Comparison of ENCODE assay signal across 1 cellular context in the genomic region with DNA sequence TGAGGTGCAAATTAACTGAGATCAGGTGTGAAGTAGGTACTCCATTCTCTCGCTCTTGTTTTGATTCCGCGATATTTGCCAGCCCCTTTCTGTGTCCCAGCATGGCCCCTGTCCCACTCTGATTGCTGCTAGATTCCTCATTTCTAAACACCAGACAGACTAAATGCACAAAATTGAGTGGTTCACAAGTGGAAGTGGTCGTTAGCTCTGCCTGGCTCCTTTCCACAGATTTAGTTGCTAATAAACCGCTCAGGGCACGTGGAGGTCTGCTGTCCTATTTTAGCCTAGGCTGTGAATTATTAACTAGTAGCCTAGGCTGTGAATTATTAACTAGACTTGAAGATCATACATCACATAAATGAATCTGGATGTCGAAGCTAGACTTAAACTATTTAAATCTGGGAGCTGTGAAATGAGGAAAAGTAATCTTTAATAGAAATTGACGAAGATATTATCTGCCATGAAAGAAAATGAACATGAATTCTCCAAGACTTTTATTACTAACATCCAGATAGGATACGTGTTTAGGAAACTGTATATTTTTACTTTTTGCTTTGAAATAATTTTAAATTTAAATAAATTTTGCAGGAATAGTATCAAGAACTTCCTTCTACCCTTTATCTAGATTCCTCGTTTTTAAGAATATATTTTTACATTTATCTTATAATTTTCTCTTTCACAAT.
TF ChIP-seq lines count a peak whose summit lies in the region.

No MANE protein-coding gene starts in this region.

TF ChIP-seq in HepG2, 621 proteins besides CTCF, POLR2A, EP300 and RAD21 (continues in another document):
- TF ChIP-seq EED (CRISPR knock-in tag; IDR thresholded peaks at IDR 0.05): no peak
- TF ChIP-seq ELF4 (CRISPR knock-in tag; IDR thresholded peaks at IDR 0.05; ENCODE audit: borderline replicate concordance): no peak
- no peak for TF ChIP-seq ZNF652 (CRISPR knock-in tag; IDR thresholded peaks at IDR 0.05; ENCODE audit: borderline replicate concordance, low read depth)
- TF ChIP-seq TCF7 (IDR thresholded peaks at IDR 0.05; ENCODE audit: low read depth): no peak
- TF ChIP-seq TMF1 (CRISPR knock-in tag; IDR thresholded peaks at IDR 0.05; ENCODE audit: low read depth): no peak
- no peak for TF ChIP-seq U2AF1 (optimal IDR thresholded peaks at IDR 0.05; ENCODE audit: low read depth, low read length)
- TF ChIP-seq, protein P1, sequence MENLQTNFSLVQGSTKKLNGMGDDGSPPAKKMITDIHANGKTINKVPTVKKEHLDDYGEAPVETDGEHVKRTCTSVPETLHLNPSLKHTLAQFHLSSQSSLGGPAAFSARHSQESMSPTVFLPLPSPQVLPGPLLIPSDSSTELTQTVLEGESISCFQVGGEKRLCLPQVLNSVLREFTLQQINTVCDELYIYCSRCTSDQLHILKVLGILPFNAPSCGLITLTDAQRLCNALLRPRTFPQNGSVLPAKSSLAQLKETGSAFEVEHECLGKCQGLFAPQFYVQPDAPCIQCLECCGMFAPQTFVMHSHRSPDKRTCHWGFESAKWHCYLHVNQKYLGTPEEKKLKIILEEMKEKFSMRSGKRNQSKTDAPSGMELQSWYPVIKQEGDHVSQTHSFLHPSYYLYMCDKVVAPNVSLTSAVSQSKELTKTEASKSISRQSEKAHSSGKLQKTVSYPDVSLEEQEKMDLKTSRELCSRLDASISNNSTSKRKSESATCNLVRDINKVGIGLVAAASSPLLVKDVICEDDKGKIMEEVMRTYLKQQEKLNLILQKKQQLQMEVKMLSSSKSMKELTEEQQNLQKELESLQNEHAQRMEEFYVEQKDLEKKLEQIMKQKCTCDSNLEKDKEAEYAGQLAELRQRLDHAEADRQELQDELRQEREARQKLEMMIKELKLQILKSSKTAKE (CRISPR knock-in tag; IDR thresholded peaks at IDR 0.05; ENCODE audit: borderline replicate concordance): no peak
- no peak for TF ChIP-seq NCOA5 (CRISPR knock-in tag; IDR thresholded peaks at IDR 0.05)
- TF ChIP-seq NR1H2 (CRISPR knock-in tag; IDR thresholded peaks at IDR 0.05; ENCODE audit: borderline replicate concordance, low read depth): no peak
- TF ChIP-seq U2AF2 (IDR thresholded peaks at IDR 0.05; ENCODE audit: low read depth, low read length): no peak
- TF ChIP-seq, protein P2, sequence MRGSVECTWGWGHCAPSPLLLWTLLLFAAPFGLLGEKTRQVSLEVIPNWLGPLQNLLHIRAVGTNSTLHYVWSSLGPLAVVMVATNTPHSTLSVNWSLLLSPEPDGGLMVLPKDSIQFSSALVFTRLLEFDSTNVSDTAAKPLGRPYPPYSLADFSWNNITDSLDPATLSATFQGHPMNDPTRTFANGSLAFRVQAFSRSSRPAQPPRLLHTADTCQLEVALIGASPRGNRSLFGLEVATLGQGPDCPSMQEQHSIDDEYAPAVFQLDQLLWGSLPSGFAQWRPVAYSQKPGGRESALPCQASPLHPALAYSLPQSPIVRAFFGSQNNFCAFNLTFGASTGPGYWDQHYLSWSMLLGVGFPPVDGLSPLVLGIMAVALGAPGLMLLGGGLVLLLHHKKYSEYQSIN (CRISPR knock-in tag; IDR thresholded peaks at IDR 0.05; ENCODE audit: borderline replicate concordance): no peak
- TF ChIP-seq, protein P3, sequence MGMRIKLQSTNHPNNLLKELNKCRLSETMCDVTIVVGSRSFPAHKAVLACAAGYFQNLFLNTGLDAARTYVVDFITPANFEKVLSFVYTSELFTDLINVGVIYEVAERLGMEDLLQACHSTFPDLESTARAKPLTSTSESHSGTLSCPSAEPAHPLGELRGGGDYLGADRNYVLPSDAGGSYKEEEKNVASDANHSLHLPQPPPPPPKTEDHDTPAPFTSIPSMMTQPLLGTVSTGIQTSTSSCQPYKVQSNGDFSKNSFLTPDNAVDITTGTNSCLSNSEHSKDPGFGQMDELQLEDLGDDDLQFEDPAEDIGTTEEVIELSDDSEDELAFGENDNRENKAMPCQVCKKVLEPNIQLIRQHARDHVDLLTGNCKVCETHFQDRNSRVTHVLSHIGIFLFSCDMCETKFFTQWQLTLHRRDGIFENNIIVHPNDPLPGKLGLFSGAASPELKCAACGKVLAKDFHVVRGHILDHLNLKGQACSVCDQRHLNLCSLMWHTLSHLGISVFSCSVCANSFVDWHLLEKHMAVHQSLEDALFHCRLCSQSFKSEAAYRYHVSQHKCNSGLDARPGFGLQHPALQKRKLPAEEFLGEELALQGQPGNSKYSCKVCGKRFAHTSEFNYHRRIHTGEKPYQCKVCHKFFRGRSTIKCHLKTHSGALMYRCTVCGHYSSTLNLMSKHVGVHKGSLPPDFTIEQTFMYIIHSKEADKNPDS (CRISPR knock-in tag; IDR thresholded peaks at IDR 0.05): no peak
- TF ChIP-seq SRSF9 (IDR thresholded peaks at IDR 0.05; ENCODE audit: borderline replicate concordance, insufficient read depth, low read depth, low read length, poor library complexity, severe bottlenecking): no peak
- TF ChIP-seq ZNF30 (CRISPR knock-in tag; IDR thresholded peaks at IDR 0.05): no peak
- TF ChIP-seq, protein P4, sequence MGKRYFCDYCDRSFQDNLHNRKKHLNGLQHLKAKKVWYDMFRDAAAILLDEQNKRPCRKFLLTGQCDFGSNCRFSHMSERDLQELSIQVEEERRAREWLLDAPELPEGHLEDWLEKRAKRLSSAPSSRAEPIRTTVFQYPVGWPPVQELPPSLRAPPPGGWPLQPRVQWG (CRISPR knock-in tag; IDR thresholded peaks at IDR 0.05; ENCODE audit: borderline replicate concordance, low read depth): no peak
- TF ChIP-seq, protein P5, sequence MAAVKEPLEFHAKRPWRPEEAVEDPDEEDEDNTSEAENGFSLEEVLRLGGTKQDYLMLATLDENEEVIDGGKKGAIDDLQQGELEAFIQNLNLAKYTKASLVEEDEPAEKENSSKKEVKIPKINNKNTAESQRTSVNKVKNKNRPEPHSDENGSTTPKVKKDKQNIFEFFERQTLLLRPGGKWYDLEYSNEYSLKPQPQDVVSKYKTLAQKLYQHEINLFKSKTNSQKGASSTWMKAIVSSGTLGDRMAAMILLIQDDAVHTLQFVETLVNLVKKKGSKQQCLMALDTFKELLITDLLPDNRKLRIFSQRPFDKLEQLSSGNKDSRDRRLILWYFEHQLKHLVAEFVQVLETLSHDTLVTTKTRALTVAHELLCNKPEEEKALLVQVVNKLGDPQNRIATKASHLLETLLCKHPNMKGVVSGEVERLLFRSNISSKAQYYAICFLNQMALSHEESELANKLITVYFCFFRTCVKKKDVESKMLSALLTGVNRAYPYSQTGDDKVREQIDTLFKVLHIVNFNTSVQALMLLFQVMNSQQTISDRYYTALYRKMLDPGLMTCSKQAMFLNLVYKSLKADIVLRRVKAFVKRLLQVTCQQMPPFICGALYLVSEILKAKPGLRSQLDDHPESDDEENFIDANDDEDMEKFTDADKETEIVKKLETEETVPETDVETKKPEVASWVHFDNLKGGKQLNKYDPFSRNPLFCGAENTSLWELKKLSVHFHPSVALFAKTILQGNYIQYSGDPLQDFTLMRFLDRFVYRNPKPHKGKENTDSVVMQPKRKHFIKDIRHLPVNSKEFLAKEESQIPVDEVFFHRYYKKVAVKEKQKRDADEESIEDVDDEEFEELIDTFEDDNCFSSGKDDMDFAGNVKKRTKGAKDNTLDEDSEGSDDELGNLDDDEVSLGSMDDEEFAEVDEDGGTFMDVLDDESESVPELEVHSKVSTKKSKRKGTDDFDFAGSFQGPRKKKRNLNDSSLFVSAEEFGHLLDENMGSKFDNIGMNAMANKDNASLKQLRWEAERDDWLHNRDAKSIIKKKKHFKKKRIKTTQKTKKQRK (IDR thresholded peaks at IDR 0.05; ENCODE audit: low read length): no peak
- TF ChIP-seq ZSCAN30 (CRISPR knock-in tag; IDR thresholded peaks at IDR 0.05): no peak
- TF ChIP-seq ZNF577 (CRISPR knock-in tag; IDR thresholded peaks at IDR 0.05; ENCODE audit: borderline replicate concordance, low read depth): no peak
- no peak for TF ChIP-seq ZNF296 (CRISPR knock-in tag; conservative IDR thresholded peaks at IDR 0.05)
- TF ChIP-seq ZNF205 (CRISPR knock-in tag; IDR thresholded peaks at IDR 0.05): no peak
- TF ChIP-seq ZSCAN31 (CRISPR knock-in tag; IDR thresholded peaks at IDR 0.05; ENCODE audit: low read depth): no peak
- TF ChIP-seq TBX3 (IDR thresholded peaks at IDR 0.05; ENCODE audit: borderline replicate concordance): no peak
- TF ChIP-seq ZFAT (CRISPR knock-in tag; conservative IDR thresholded peaks at IDR 0.05): no peak
- TF ChIP-seq POLR2G (IDR thresholded peaks at IDR 0.05; ENCODE audit: low read depth, low read length): no peak
- no peak for TF ChIP-seq NRL (CRISPR knock-in tag; IDR thresholded peaks at IDR 0.05; ENCODE audit: borderline replicate concordance)
- TF ChIP-seq HNRNPK (IDR thresholded peaks at IDR 0.05; ENCODE audit: low read depth, low read length, poor library complexity, severe bottlenecking): no peak
- no peak for TF ChIP-seq ZBTB1 (CRISPR knock-in tag; IDR thresholded peaks at IDR 0.05; ENCODE audit: borderline replicate concordance)
- TF ChIP-seq ZSCAN12 (CRISPR knock-in tag; IDR thresholded peaks at IDR 0.05): no peak
- TF ChIP-seq CREM (IDR thresholded peaks at IDR 0.05): no peak
- no peak for TF ChIP-seq CREM (CRISPR knock-in tag; IDR thresholded peaks at IDR 0.05)
- no peak for TF ChIP-seq ZBTB7B (CRISPR knock-in tag; IDR thresholded peaks at IDR 0.05)
- TF ChIP-seq, protein P6, sequence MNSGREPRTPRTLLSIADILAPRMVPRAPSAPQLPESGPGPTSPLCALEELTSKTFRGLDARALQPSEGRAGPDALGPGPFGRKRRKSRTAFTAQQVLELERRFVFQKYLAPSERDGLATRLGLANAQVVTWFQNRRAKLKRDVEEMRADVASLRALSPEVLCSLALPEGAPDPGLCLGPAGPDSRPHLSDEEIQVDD (CRISPR knock-in tag; IDR thresholded peaks at IDR 0.05; ENCODE audit: borderline replicate concordance): no peak
- TF ChIP-seq SIX4 (CRISPR knock-in tag; IDR thresholded peaks at IDR 0.05): no peak
- TF ChIP-seq ZNF260 (CRISPR knock-in tag; IDR thresholded peaks at IDR 0.05; ENCODE audit: borderline replicate concordance, low read depth): no peak
- TF ChIP-seq ZBTB7A (CRISPR knock-in tag; IDR thresholded peaks at IDR 0.05): no peak
- no peak for TF ChIP-seq AGO1 (IDR thresholded peaks at IDR 0.05; ENCODE audit: low read depth, low read length, poor library complexity, severe bottlenecking)
- TF ChIP-seq, protein P7, sequence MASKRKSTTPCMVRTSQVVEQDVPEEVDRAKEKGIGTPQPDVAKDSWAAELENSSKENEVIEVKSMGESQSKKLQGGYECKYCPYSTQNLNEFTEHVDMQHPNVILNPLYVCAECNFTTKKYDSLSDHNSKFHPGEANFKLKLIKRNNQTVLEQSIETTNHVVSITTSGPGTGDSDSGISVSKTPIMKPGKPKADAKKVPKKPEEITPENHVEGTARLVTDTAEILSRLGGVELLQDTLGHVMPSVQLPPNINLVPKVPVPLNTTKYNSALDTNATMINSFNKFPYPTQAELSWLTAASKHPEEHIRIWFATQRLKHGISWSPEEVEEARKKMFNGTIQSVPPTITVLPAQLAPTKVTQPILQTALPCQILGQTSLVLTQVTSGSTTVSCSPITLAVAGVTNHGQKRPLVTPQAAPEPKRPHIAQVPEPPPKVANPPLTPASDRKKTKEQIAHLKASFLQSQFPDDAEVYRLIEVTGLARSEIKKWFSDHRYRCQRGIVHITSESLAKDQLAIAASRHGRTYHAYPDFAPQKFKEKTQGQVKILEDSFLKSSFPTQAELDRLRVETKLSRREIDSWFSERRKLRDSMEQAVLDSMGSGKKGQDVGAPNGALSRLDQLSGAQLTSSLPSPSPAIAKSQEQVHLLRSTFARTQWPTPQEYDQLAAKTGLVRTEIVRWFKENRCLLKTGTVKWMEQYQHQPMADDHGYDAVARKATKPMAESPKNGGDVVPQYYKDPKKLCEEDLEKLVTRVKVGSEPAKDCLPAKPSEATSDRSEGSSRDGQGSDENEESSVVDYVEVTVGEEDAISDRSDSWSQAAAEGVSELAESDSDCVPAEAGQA (IDR thresholded peaks at IDR 0.05; ENCODE audit: low read depth): no peak
- TF ChIP-seq, protein P7 (CRISPR knock-in tag; IDR thresholded peaks at IDR 0.05; ENCODE audit: borderline replicate concordance): no peak
- TF ChIP-seq DPF2 (CRISPR knock-in tag; IDR thresholded peaks at IDR 0.05; ENCODE audit: borderline replicate concordance, low read depth): no peak
- no peak for TF ChIP-seq JARID2 (CRISPR knock-in tag; IDR thresholded peaks at IDR 0.05; ENCODE audit: insufficient replicate concordance)
- TF ChIP-seq SOX13 (IDR thresholded peaks at IDR 0.05): no peak
- TF ChIP-seq SOX13 (CRISPR knock-in tag; conservative IDR thresholded peaks at IDR 0.05 in 1 of 2, IDR thresholded peaks at IDR 0.05 in 1 of 2): peak in 1 of 2 experiments; percentile 59; a peak in 1 of 4 replicates
- no peak for TF ChIP-seq CC2D1A (CRISPR knock-in tag; IDR thresholded peaks at IDR 0.05)
- no peak for TF ChIP-seq PRPF4 (IDR thresholded peaks at IDR 0.05; ENCODE audit: low read depth, low read length, poor library complexity, severe bottlenecking)
- peak; percentile 89 for TF ChIP-seq MEF2D (CRISPR knock-in tag; IDR thresholded peaks at IDR 0.05)
- no peak for TF ChIP-seq RBM22 (optimal IDR thresholded peaks at IDR 0.05; ENCODE audit: low read length)
- TF ChIP-seq JDP2 (CRISPR knock-in tag; IDR thresholded peaks at IDR 0.05; ENCODE audit: borderline replicate concordance): no peak
- TF ChIP-seq ZNF121 (CRISPR knock-in tag; IDR thresholded peaks at IDR 0.05): no peak
- TF ChIP-seq SALL2 (CRISPR knock-in tag; IDR thresholded peaks at IDR 0.05): no peak
- no peak for TF ChIP-seq ZMAT3 (CRISPR knock-in tag; conservative IDR thresholded peaks at IDR 0.05)
- peak; percentile 76 for TF ChIP-seq BORCS8-MEF2B (CRISPR knock-in tag; IDR thresholded peaks at IDR 0.05)
- TF ChIP-seq, protein P8, sequence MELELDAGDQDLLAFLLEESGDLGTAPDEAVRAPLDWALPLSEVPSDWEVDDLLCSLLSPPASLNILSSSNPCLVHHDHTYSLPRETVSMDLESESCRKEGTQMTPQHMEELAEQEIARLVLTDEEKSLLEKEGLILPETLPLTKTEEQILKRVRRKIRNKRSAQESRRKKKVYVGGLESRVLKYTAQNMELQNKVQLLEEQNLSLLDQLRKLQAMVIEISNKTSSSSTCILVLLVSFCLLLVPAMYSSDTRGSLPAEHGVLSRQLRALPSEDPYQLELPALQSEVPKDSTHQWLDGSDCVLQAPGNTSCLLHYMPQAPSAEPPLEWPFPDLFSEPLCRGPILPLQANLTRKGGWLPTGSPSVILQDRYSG (CRISPR knock-in tag; IDR thresholded peaks at IDR 0.05): no peak
- TF ChIP-seq ZNF83 (CRISPR knock-in tag; IDR thresholded peaks at IDR 0.05; ENCODE audit: borderline replicate concordance): no peak
- no peak for TF ChIP-seq ZNF607 (CRISPR knock-in tag; IDR thresholded peaks at IDR 0.05; ENCODE audit: borderline replicate concordance)
